ENCODE assay signal across 31 cellular contexts in the genomic region with DNA sequence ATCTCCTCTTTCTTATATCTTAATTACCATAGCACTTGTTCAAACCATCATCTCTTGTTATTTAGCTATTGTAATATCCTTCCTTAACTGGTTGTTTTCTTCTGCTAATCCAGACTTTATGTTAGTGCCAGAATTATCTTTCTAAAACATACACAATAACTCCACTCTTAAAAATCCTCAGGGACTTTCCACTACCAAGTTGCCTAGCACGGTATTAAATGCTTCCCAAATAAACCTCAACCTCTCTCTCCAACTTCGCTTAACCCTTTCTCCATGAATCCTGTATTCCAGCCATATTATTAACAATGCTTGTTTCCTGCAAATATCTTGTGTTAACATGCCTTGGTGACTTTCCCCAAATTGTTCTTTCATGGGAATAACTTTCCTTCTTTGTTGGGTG.
"Had no signal": no experiment of that assay in that cellular context is flagged by ENCODE, and none has a peak within 500 bp of the region (broad histone marks: within the 10 kb centered on the region; RNA-seq: fewer than 3 reads in every experiment).

No MANE protein-coding gene starts in this region.

- H3K4me3 ChIP-seq: ascending aorta, breast epithelium, cardiac muscle cell, colonic mucosa, dorsolateral prefrontal cortex, esophagus squamous epithelium, gastroesophageal sphincter, heart right ventricle, hepatocyte had no signal

- DNase-seq: activated CD4-positive, alpha-beta memory T cell treated with anti-CD3 and anti-CD28 coated beads for 36 hours; activated CD4-positive, alpha-beta T cell treated with anti-CD3 and anti-CD28 coated beads for 36 hours; activated CD4-positive, alpha-beta T cell treated with anti-CD3 and anti-CD28 coated beads, Interleukin-2, amount 10 ng/mL, durations not matched to agents 24 days and 14 days; activated CD4-positive, CD25-positive, alpha-beta regulatory T cell; activated CD4-positive, CD25-positive, alpha-beta regulatory T cell treated with anti-CD3 and anti-CD28 coated beads, Interleukin-2, amount 50 U/mL, for 72 hours; activated CD8-positive, alpha-beta memory T cell treated with anti-CD3 and anti-CD28 coated beads, Interleukin-2, amount 10 ng/mL, durations not matched to agents 7 days and 5 days; activated CD8-positive, alpha-beta memory T cell treated with anti-CD3 and anti-CD28 coated beads, Interleukin-2, amount 50 U/mL, for 4 hours; activated CD8-positive, alpha-beta T cell treated with anti-CD3 and anti-CD28 coated beads, Interleukin-2, amount 10 ng/mL, durations not matched to agents 7 days and 5 days; activated gamma-delta T cell; activated naive CD4-positive, alpha-beta T cell; activated naive CD4-positive, alpha-beta T cell treated with anti-CD3 and anti-CD28 coated beads, Interleukin-2, amount 10 ng/mL, durations not matched to agents 7 days and 5 days; activated naive CD8-positive, alpha-beta T cell treated with anti-CD3 and anti-CD28 coated beads, Interleukin-2, amount 10 ng/mL, durations not matched to agents 7 days and 5 days; activated T-cell treated with anti-CD3 and anti-CD28 coated beads, Interleukin-2, amount 50 U/mL, for 1 hour; activated T-cell treated with anti-CD3 and anti-CD28 coated beads, Interleukin-2, amount 50 U/mL, for 48 hours; central memory CD4-positive, alpha-beta T cell; cerebellar nuclear complex; colonic mucosa; dorsolateral prefrontal cortex; effector memory CD4-positive, alpha-beta T cell; endodermal cell; erythroblast; esophagus squamous epithelium; foreskin melanocyte; heart right ventricle; T-helper 2 cell had no signal

- H3K9me3 ChIP-seq: ascending aorta, breast epithelium, colonic mucosa, esophagus squamous epithelium, gastroesophageal sphincter, heart right ventricle had no signal

- ATAC-seq: activated CD4-positive, alpha-beta T cell treated with anti-CD3 and anti-CD28 coated beads for 36 hours; activated CD8-positive, alpha-beta memory T cell treated with anti-CD3 and anti-CD28 coated beads, Interleukin-2, amount 10 ng/mL, durations not matched to agents 7 days and 5 days; activated CD8-positive, alpha-beta T cell treated with anti-CD3 and anti-CD28 coated beads, Interleukin-2, amount 10 ng/mL, durations not matched to agents 7 days and 5 days; activated naive CD4-positive, alpha-beta T cell treated with anti-CD3 and anti-CD28 coated beads, Interleukin-2, amount 50 U/mL, for 72 hours; gastroesophageal sphincter; heart right ventricle had no signal

- H3K79me2 ChIP-seq: hepatocyte had no signal

- H3K36me3 ChIP-seq: breast epithelium had no signal

- H3K4me1 ChIP-seq: breast epithelium, colonic mucosa had no signal

- H3K27ac ChIP-seq: ascending aorta, breast epithelium, cardiac muscle cell, colonic mucosa, esophagus squamous epithelium, gastroesophageal sphincter, heart right ventricle, hepatocyte had no signal

- H3K27me3 ChIP-seq: ascending aorta, breast epithelium, cardiac muscle cell, colonic mucosa, dorsolateral prefrontal cortex, esophagus squamous epithelium, gastroesophageal sphincter, heart right ventricle, hepatocyte had no signal

- H3K4me2 ChIP-seq: hepatocyte had no signal

- H2AFZ ChIP-seq: hepatocyte had no signal
